Comparison of ENCODE assay signal across 10 cellular contexts in the genomic region with DNA sequence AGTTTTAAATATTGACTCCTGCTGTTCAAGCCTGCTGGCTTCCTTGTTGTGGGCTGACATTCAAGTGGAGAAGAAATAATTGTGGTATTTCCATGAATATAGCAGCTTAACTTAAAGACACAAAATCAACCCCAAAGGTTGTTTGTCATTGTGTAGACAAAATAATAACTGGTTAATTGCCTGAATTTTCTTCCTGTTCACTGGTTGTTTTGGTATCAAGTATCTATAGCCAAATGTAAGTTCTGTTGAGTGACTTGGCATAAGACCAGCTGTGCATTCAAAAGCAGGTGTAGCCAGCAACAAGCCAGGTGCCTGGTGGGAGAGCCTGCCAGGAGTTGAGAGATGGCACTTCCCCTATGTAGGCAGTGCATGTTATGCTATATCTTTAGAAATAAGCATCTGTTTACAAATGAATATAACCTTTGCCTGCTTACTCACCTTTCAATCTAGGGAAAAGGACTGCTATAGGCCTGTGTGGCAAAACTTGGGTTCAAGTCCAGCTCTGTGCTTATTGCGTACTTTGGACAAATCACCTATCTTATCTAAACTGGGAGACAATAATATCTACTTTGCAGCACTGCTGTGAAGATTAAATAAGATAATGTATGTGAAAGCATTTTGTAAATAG.
DNase-seq lines count a peak whose midpoint lies in the region; FAIRE-seq and TF ChIP-seq lines count a peak whose summit lies in the region.
"Had no signal": no experiment of that assay in that cellular context is flagged by ENCODE, and none has a peak within 500 bp of the region (broad histone marks: within the 10 kb centered on the region; RNA-seq: fewer than 3 reads in every experiment).

No MANE protein-coding gene starts in this region.

- H3K36me3 ChIP-seq in hepatocyte (replicated peaks; ENCODE audit: insufficient read depth, low read depth) = no peaks in the 10 kb centered on the region

- TF ChIP-seq POLR2A in H54 (IDR thresholded peaks at IDR 0.05; ENCODE audit: low read depth, low read length) = no peak

- H3K4me2 ChIP-seq in hepatocyte = no peak overlapping the region

- no peak overlapping the region for H2AFZ ChIP-seq in hepatocyte

- H3K9me3 ChIP-seq in hepatocyte (ENCODE audit: low read depth) = no peaks in the 10 kb centered on the region

- H3K4me3 ChIP-seq in LNCaP clone FGC (ENCODE audit: low read depth, low read length) (no peak overlapping the region), hepatocyte (no peak overlapping the region)

- no peaks in the 10 kb centered on the region for H3K79me2 ChIP-seq in hepatocyte

- WGBS in hepatocyte (ENCODE audit: low lambda C conversion rate, missing lambda C conversion rate) = 80% methylated on average over 1 of the region's 1 CpG

- peak overlapping the region; percentile 20 for H3K27ac ChIP-seq in hepatocyte

- no peaks in the 10 kb centered on the region for H4K20me1 ChIP-seq in hepatocyte (ENCODE audit: insufficient read depth, poor library complexity, severe bottlenecking)

- peaks cover 10% of the 10 kb centered on the region for H3K4me1 ChIP-seq in hepatocyte (ENCODE audit: insufficient read depth)

- no peak for FAIRE-seq in H54 (lab: Jason Lieb, UNC)

- no peaks in the 10 kb centered on the region for H3K9me2 ChIP-seq in hepatocyte (replicated peaks; ENCODE audit: insufficient read depth)

- H3K27me3 ChIP-seq in hepatocyte = no peaks in the 10 kb centered on the region

- DNase-seq in COR-L47 (lab: John Stamatoyannopoulos, UW) = peak; percentile 97
- peak; percentile 54 for DNase-seq in LNCaP clone FGC (ENCODE audit: low read depth)
- peak; percentile 85 for DNase-seq in NCI-H345 treated with DMSO at 0.1 percent for 48 hours (lab: John Stamatoyannopoulos, UW; ENCODE audit: unreplicated experiment)
- no peak for DNase-seq in hepatocyte (ENCODE audit: low spot score)
- no peak for DNase-seq in stimulated activated CD4-positive, alpha-beta T cell treated with anti-CD3 and anti-CD28 coated beads, Interleukin-1b, Interleukin-23, amount 100 ng/mL, for 48 hours
- no peak for DNase-seq in dermis blood vessel endothelial cell
- no peak for DNase-seq in head of caudate nucleus
- no peak for DNase-seq in H54 (ENCODE audit: insufficient read length, low spot score)
- DNase-seq: stimulated activated CD8-positive, alpha-beta memory T cell treated with anti-CD3 and anti-CD28 coated beads, Interleukin-4, amount 100 ng/mL, for 48 hours; T1000 had no signal

- intact Hi-C loops in head of caudate nucleus (cut with DNase I) = no loop called here

- TF ChIP-seq CTCF in LNCaP clone FGC (IDR thresholded peaks at IDR 0.05; ENCODE audit: control insufficient read depth, extremely low read depth, insufficient read depth) = no peak
- TF ChIP-seq CTCF in hepatocyte (IDR thresholded peaks at IDR 0.05; ENCODE audit: poor library complexity) = no peak

Comparison
In these comparisons a context has a peak if more than half of its experiments do, and no peak if none do; other contexts are left out.
1. DNase-seq: peak in COR-L47 (single experiment), LNCaP clone FGC (single experiment) and NCI-H345 treated with DMSO at 0.1 percent for 48 hours (single experiment); none in hepatocyte (single experiment), stimulated activated CD4-positive, alpha-beta T cell treated with anti-CD3 and anti-CD28 coated beads, Interleukin-1b, Interleukin-23, amount 100 ng/mL, for 48 hours (single experiment), dermis blood vessel endothelial cell (single experiment), head of caudate nucleus (0 of 42) and H54 (single experiment).